Comparison of ENCODE assay signal across 1 cellular context in the genomic region with DNA sequence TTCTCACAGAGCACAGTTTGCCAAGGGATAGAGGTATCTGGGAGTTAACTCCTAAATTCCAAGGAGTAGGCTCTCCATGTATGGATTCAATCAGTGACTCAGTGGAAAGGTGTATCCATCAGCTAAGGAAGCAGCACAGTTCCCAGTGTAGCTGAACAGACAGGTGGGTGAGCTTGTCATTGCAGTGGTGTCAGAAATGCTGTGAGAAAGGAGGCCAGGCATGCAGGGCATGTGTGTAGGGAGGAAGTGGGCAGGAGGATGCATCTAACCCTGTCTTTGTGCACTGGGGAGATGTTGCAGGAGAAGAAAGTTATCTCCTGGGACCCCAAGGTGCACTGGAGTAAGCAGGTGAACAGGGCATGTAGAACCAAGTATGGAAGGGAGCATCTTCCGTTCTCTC.
TF ChIP-seq lines count a peak whose summit lies in the region.

No MANE protein-coding gene starts in this region.

TF ChIP-seq in GM12878, 131 proteins besides CTCF, POLR2A, EP300 and RAD21:
- TF ChIP-seq, protein P1, sequence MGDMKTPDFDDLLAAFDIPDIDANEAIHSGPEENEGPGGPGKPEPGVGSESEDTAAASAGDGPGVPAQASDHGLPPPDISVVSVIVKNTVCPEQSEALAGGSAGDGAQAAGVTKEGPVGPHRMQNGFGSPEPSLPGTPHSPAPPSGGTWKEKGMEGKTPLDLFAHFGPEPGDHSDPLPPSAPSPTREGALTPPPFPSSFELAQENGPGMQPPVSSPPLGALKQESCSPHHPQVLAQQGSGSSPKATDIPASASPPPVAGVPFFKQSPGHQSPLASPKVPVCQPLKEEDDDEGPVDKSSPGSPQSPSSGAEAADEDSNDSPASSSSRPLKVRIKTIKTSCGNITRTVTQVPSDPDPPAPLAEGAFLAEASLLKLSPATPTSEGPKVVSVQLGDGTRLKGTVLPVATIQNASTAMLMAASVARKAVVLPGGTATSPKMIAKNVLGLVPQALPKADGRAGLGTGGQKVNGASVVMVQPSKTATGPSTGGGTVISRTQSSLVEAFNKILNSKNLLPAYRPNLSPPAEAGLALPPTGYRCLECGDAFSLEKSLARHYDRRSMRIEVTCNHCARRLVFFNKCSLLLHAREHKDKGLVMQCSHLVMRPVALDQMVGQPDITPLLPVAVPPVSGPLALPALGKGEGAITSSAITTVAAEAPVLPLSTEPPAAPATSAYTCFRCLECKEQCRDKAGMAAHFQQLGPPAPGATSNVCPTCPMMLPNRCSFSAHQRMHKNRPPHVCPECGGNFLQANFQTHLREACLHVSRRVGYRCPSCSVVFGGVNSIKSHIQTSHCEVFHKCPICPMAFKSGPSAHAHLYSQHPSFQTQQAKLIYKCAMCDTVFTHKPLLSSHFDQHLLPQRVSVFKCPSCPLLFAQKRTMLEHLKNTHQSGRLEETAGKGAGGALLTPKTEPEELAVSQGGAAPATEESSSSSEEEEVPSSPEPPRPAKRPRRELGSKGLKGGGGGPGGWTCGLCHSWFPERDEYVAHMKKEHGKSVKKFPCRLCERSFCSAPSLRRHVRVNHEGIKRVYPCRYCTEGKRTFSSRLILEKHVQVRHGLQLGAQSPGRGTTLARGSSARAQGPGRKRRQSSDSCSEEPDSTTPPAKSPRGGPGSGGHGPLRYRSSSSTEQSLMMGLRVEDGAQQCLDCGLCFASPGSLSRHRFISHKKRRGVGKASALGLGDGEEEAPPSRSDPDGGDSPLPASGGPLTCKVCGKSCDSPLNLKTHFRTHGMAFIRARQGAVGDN (IDR thresholded peaks at IDR 0.05), result 0 out of 2 replicates have a peak, but pooled peaks have one; percentile 21
- TF ChIP-seq SPI1 (IDR thresholded peaks at IDR 0.05; ENCODE audit: borderline replicate concordance, insufficient read depth, low read depth, low read length) (peak; percentile 57; the same call in 1 of the 2 replicates), RUNX3 (IDR thresholded peaks at IDR 0.05; ENCODE audit: low read length) (peak; percentile 10; the same call in 1 of the 2 replicates), HDAC6 (IDR thresholded peaks at IDR 0.05; ENCODE audit: unreplicated experiment) (no peak)
